8 cellular contexts compared by ENCODE assay signal in genomic region chr1:206583461-206584264, GRCh38. TPM values are rescaled to one million over a fixed set of nuclear protein-coding genes. Genes with fewer than 3 reads are reported as not detected.
A peak's percentile ranks its signal among the peaks of the same experiment; 100 is the strongest.
DNase-seq lines count a peak whose midpoint lies in the region; ATAC-seq and TF ChIP-seq lines count a peak whose summit lies in the region.

No MANE protein-coding gene starts in this region.

- H3K4me1 ChIP-seq in Caco-2 (no peaks in the 10 kb centered on the region), thoracic aorta (ENCODE audit: control insufficient read depth in 1 of 2, low read depth in 2 of 2) (peaks cover 8 to 9% of the 10 kb centered on the region in 2 donors)

- CTCF ChIA-PET in Caco-2 (lab: Charles Lee), result interaction anchor here (0.6 to 4.6 kb wide), 10 partner anchors 26 to 104 kb away, joined by 3 to 23 read pairs (median 4); no protein-coding TSS in a partner anchor
- CTCF ChIA-PET in RWPE1 (lab: Yijun Ruan, JAX), result interaction anchor here (0.6 to 3.1 kb wide), 34 partner anchors 8 to 687 kb away, joined by 3 to 29 read pairs (median 4); partner anchors contain the start of genes IKBKE and RASSF5

- H3K4me3 Mint-ChIP-seq in Caco-2 (ENCODE audit: unreplicated experiment) (no peak overlapping the region), IgD-negative memory B cell (peak overlapping the region in 3 of 4 donors; percentile 60 to 94 (median 61))
- H3K4me3 Mint-ChIP-seq in activated T-helper 17 cell treated with anti-CD3 and anti-CD28 coated beads, Interleukin-2, amount 50 U/mL, for 72 hours, result peak overlapping the region; percentile 84

- no peaks in the 10 kb centered on the region for H3K36me3 ChIP-seq in Caco-2 (ENCODE audit: control insufficient read depth, insufficient read depth, low read length)
- peaks cover 4% of the 10 kb centered on the region for H3K36me3 ChIP-seq in thoracic aorta

- H3K9me3 ChIP-seq in Caco-2 (no peaks in the 10 kb centered on the region), thoracic aorta (no peaks in the 10 kb centered on the region)

- peak; percentile 65 to 78 for DNase-seq in Caco-2
- peak; percentile 67 for DNase-seq in RWPE1 (ENCODE audit: low spot score)
- peak; percentile 80 for DNase-seq in fibroblast of pulmonary artery (ENCODE audit: low read depth)
- DNase-seq in nucleus accumbens (lab: John Stamatoyannopoulos, UW), result peak in 48 of 56 donors; percentile 15 to 91 (median 54)
- DNase-seq in thoracic aorta (ENCODE audit: low spot score), result peak; percentile 28

- intact Hi-C loops in Caco-2 (cut with micrococcal nuclease; ENCODE audit: unreplicated experiment), result loop anchor here (1.0 kb wide), 4 partner anchors 38 to 104 kb away; no protein-coding TSS in a partner anchor

- H3K4me1 Mint-ChIP-seq in Caco-2 (ENCODE audit: low read depth, unreplicated experiment), result no peaks in the 10 kb centered on the region
- peaks cover 37 to 46% (median 40%) of the 10 kb centered on the region in 3 donors for H3K4me1 Mint-ChIP-seq in IgD-negative memory B cell
- H3K4me1 Mint-ChIP-seq in activated T-helper 17 cell treated with anti-CD3 and anti-CD28 coated beads, Interleukin-2, amount 50 U/mL, for 72 hours, result peaks cover 77% of the 10 kb centered on the region

- no peak overlapping the region for H3K27ac Mint-ChIP-seq in Caco-2 (ENCODE audit: unreplicated experiment)
- H3K27ac Mint-ChIP-seq in IgD-negative memory B cell, result peak overlapping the region; percentile 36 to 97 (median 93)
- peak overlapping the region; percentile 100 for H3K27ac Mint-ChIP-seq in activated T-helper 17 cell treated with anti-CD3 and anti-CD28 coated beads, Interleukin-2, amount 50 U/mL, for 72 hours

- TF ChIP-seq CTCF in Caco-2 (IDR thresholded peaks at IDR 0.05; ENCODE audit: insufficient read depth in 1 of 2, low read depth in 1 of 2, low read length in 1 of 2, severe bottlenecking in 1 of 2, unreplicated experiment in 1 of 2) (peak; percentile 82), RWPE1 (conservative IDR thresholded peaks at IDR 0.05; ENCODE audit: low read depth) (peak; percentile 75), fibroblast of pulmonary artery (IDR thresholded peaks at IDR 0.05; ENCODE audit: low read length, missing control alignments) (peak; percentile 97), thoracic aorta (IDR thresholded peaks at IDR 0.05) (peak; percentile 92)

- POLR2A ChIA-PET in Caco-2 (lab: Charles Lee) (interaction anchor here (0.8 kb wide), 1 partner anchor 39 kb away, joined by 3 read pairs; no protein-coding TSS in a partner anchor), RWPE1 (lab: Yijun Ruan, JAX; ENCODE audit: low non-redundant PET) (no interaction called here)

- H3K27me3 ChIP-seq in Caco-2 (replicated peaks; ENCODE audit: control insufficient read depth, insufficient read depth, low read length) (no peaks in the 10 kb centered on the region), thoracic aorta (replicated peaks; ENCODE audit: insufficient read depth) (no peaks in the 10 kb centered on the region)

- H3K9me3 Mint-ChIP-seq in Caco-2 (ENCODE audit: unreplicated experiment) (no peaks in the 10 kb centered on the region), IgD-negative memory B cell (no peaks in the 10 kb centered on the region)
- H3K9me3 Mint-ChIP-seq in activated T-helper 17 cell treated with anti-CD3 and anti-CD28 coated beads, Interleukin-2, amount 50 U/mL, for 72 hours, result no peaks in the 10 kb centered on the region

- no peak overlapping the region for H3K4me3 ChIP-seq in Caco-2 (ENCODE audit: low read depth, low read length)
- H3K4me3 ChIP-seq in fibroblast of pulmonary artery (replicated peaks; ENCODE audit: low read depth, low read length), result no peak overlapping the region
- H3K4me3 ChIP-seq in thoracic aorta, result no peak overlapping the region

- H3K27me3 Mint-ChIP-seq in Caco-2 (ENCODE audit: insufficient read depth, unreplicated experiment) (no peaks in the 10 kb centered on the region), IgD-negative memory B cell (no peaks in the 10 kb centered on the region)
- H3K27me3 Mint-ChIP-seq in activated T-helper 17 cell treated with anti-CD3 and anti-CD28 coated beads, Interleukin-2, amount 50 U/mL, for 72 hours, result no peaks in the 10 kb centered on the region

- peak; percentile 36 for ATAC-seq in activated T-helper 17 cell treated with anti-CD3 and anti-CD28 coated beads, Interleukin-2, amount 50 U/mL, for 72 hours (replicated peaks)
- no peak for ATAC-seq in thoracic aorta (ENCODE audit: insufficient number of reproducible peaks, low FRiP score, low read depth)
- no peak for ATAC-seq in HG02678 (IDR thresholded peaks at IDR 0.05; ENCODE audit: unreplicated experiment)

- H3K27ac ChIP-seq in RWPE1 (peak overlapping the region; percentile 36), thoracic aorta (no peak overlapping the region)

- BruUV-seq in Caco-2 (replicated peaks; lab: Mats Ljungman, UMichigan), result no TSS peak

- H3K36me3 Mint-ChIP-seq in Caco-2 (ENCODE audit: insufficient read depth, unreplicated experiment) (no peaks in the 10 kb centered on the region), IgD-negative memory B cell (peaks cover 8% of the 10 kb centered on the region)
- H3K36me3 Mint-ChIP-seq in activated T-helper 17 cell treated with anti-CD3 and anti-CD28 coated beads, Interleukin-2, amount 50 U/mL, for 72 hours (ENCODE audit: low read depth), result peaks cover 100% of the 10 kb centered on the region

RNA-seq across cellular contexts. Expression of gene EIF2D, which starts 28.6 kb away (rescaled TPM):
- 37.9 and 39.6 TPM in 2 replicates for total RNA-seq in Caco-2 (2022)
- polyA plus RNA-seq in IgD-negative memory B cell, result 40.4 TPM
- 10 to 100 TPM; 63.4 to 64.9 TPM for total RNA-seq in activated T-helper 17 cell treated with anti-CD3 and anti-CD28 coated beads, Interleukin-2, amount 50 U/mL, for 72 hours
- 10 to 100 TPM; 40.5 to 41.1 TPM for total RNA-seq in thoracic aorta

RNA-seq across cellular contexts. Expression of gene DYRK3, which starts 51.7 kb away (rescaled TPM):
- total RNA-seq in Caco-2 (2022) (0.16 TPM in 1 of 2 replicates, not detected in the other), thoracic aorta (10 to 100 TPM in 1 of 2 donors, 1 to 10 TPM in 1; 6.8 to 11.9 TPM)
- polyA plus RNA-seq in IgD-negative memory B cell, result 0.31 TPM
- total RNA-seq in activated T-helper 17 cell treated with anti-CD3 and anti-CD28 coated beads, Interleukin-2, amount 50 U/mL, for 72 hours, result 10 to 100 TPM in 1 of 2 donors, 1 to 10 TPM in 1; 9.3 to 12.3 TPM

Comparison
In these comparisons a context has a peak if more than half of its experiments do, and no peak if none do; other contexts are left out.
1. DNase-seq: peak in every context shown above with its lines; median percentile 80 in fibroblast of pulmonary artery; 72 in Caco-2; 67 in RWPE1; 54 in nucleus accumbens; 28 in thoracic aorta.